ENCODE assay signal across 17 cellular contexts in the genomic region with DNA sequence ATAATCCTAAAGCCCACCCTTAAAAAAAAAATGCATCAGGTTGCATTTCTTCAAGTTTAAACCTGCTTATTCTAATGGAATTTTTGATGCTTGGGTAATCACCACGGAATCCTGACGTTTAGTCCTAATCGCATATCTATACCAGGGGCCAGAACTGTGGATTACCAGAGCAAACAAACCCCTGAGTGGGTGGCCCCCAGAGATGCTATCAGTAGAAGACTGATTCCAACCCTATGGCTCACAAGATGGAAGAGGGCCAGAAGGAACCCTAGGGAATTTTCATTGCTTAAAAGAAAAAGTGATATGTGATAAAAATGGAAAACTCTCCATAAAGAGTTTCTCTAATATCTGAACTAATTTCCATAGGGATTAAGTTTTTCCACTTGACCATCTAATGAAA.
DNase-seq lines count a peak whose midpoint lies in the region; ATAC-seq and TF ChIP-seq lines count a peak whose summit lies in the region.
"Had no signal": no experiment of that assay in that cellular context is flagged by ENCODE, and none has a peak within 500 bp of the region (broad histone marks: within the 10 kb centered on the region; RNA-seq: fewer than 3 reads in every experiment).

No MANE protein-coding gene starts in this region.

- no peak for ATAC-seq in HG02885 (IDR thresholded peaks at IDR 0.05; ENCODE audit: poor library complexity, unreplicated experiment)
- ATAC-seq: K562; mucosa of descending colon; pancreas; stimulated activated naive CD8-positive, alpha-beta T cell treated with anti-CD3 and anti-CD28 coated beads, Interleukin-15, Interleukin-2, amounts not matched to agents 100 U/mL and 50 U/mL, for 24 hours had no signal

- no peak for TF ChIP-seq CTCF in choroid plexus epithelial cell (conservative IDR thresholded peaks at IDR 0.05; ENCODE audit: low read depth, low read length)
- TF ChIP-seq CTCF in retinal pigment epithelial cell (conservative IDR thresholded peaks at IDR 0.05; ENCODE audit: low read depth, low read length): no peak

- DNase-seq in COLO829 (ENCODE audit: low spot score): peak; percentile 51
- DNase-seq in LHCN-M2 (ENCODE audit: low read depth): peak; percentile 81
- DNase-seq in choroid plexus epithelial cell (ENCODE audit: low read depth): peak; percentile 27
- peak; percentile 59 for DNase-seq in retinal pigment epithelial cell (ENCODE audit: low read depth)
- DNase-seq in activated T-cell treated with anti-CD3 and anti-CD28 coated beads for 4 hours: no peak
- no peak for DNase-seq in T-helper 1 cell
- DNase-seq: activated naive CD4-positive, alpha-beta T cell treated with Interleukin-2 at 50 U/mL for 16 hours; CD4-positive, alpha-beta memory T cell; head of caudate nucleus; mucosa of descending colon; NCI-H1417 treated with DMSO at 0.1 percent for 48 hours; NCI-H446; pancreas; stimulated activated naive CD8-positive, alpha-beta T cell treated with anti-CD3 and anti-CD28 coated beads, Interleukin-15, Interleukin-2, amounts not matched to agents 100 U/mL and 50 U/mL, for 24 hours; uterus had no signal

- H3K4me3 ChIP-seq in choroid plexus epithelial cell (ENCODE audit: low read depth, low read length): no peak overlapping the region
- H3K4me3 ChIP-seq in retinal pigment epithelial cell (ENCODE audit: low read length): no peak overlapping the region
- H3K4me3 ChIP-seq: K562, mucosa of descending colon, pancreas, uterus had no signal

Comparison
In these comparisons a context has a peak if more than half of its experiments do, and no peak if none do; other contexts are left out.
1. DNase-seq: peak in COLO829 (single experiment), LHCN-M2 (single experiment), choroid plexus epithelial cell (single experiment) and retinal pigment epithelial cell (single experiment); none in activated T-cell treated with anti-CD3 and anti-CD28 coated beads for 4 hours (single experiment) and T-helper 1 cell (0 of 5).